ENCODE assay signal across 33 cellular contexts in genomic region chr5:34677428-34677827, GRCh38.
"Had no signal": no experiment of that assay in that cellular context is flagged by ENCODE, and none has a peak within 500 bp of the region (broad histone marks: within the 10 kb centered on the region; RNA-seq: fewer than 3 reads in every experiment).

No MANE protein-coding gene starts in this region.

- H3K27ac Mint-ChIP-seq: activated CD4-positive, alpha-beta memory T cell treated with anti-CD3 and anti-CD28 coated beads, Interleukin-2, amount 10 ng/mL, durations not matched to agents 7 days and 5 days; activated CD8-positive, alpha-beta memory T cell treated with anti-CD3 and anti-CD28 coated beads, Interleukin-2, amount 10 ng/mL, durations not matched to agents 7 days and 5 days; activated naive CD8-positive, alpha-beta T cell treated with anti-CD3 and anti-CD28 coated beads for 36 hours; T-cell; T-helper 17 cell had no signal

- H3K27ac ChIP-seq: body of pancreas, breast epithelium, Peyer's patch, SJCRH30, SK-N-MC, VCaP had no signal

- H3K4me3 Mint-ChIP-seq: activated CD4-positive, alpha-beta memory T cell treated with anti-CD3 and anti-CD28 coated beads, Interleukin-2, amount 10 ng/mL, durations not matched to agents 7 days and 5 days; activated CD8-positive, alpha-beta memory T cell treated with anti-CD3 and anti-CD28 coated beads, Interleukin-2, amount 10 ng/mL, durations not matched to agents 7 days and 5 days; activated naive CD8-positive, alpha-beta T cell treated with anti-CD3 and anti-CD28 coated beads for 36 hours; T-cell; T-helper 17 cell had no signal

- DNase-seq: activated CD4-positive, alpha-beta memory T cell treated with anti-CD3 and anti-CD28 coated beads, Interleukin-2, amount 10 ng/mL, durations not matched to agents 7 days and 5 days; activated CD4-positive, alpha-beta T cell treated with anti-CD3 and anti-CD28 coated beads for 1 hour; activated CD4-positive, alpha-beta T cell treated with anti-CD3 and anti-CD28 coated beads for 48 hours; activated CD4-positive, CD25-positive, alpha-beta regulatory T cell; activated CD8-positive, alpha-beta memory T cell treated with anti-CD3 and anti-CD28 coated beads for 24 hours; activated CD8-positive, alpha-beta memory T cell treated with anti-CD3 and anti-CD28 coated beads, Interleukin-2, amount 10 ng/mL, durations not matched to agents 7 days and 5 days; activated CD8-positive, alpha-beta memory T cell treated with anti-CD3 and anti-CD28 coated beads, Interleukin-2, amount 50 U/mL, for 48 hours; activated effector memory CD4-positive, alpha-beta T cell treated with Interleukin-2 at 50 U/mL for 16 hours; activated naive CD4-positive, alpha-beta T cell; activated naive CD4-positive, alpha-beta T cell treated with anti-CD3 and anti-CD28 coated beads, Interleukin-2, amount 50 U/mL, for 16 hours; activated naive CD8-positive, alpha-beta T cell treated with anti-CD3 and anti-CD28 coated beads for 36 hours; activated T-cell treated with anti-CD3 and anti-CD28 coated beads, Interleukin-2, amount 50 U/mL, for 48 hours; amniotic stem cell; aorta; body of pancreas; Karpas-422; NCI-H1105 treated with DMSO at 0.1 percent for 48 hours; NCI-H1436; NCI-H1694; NCI-H1930; NCI-H510A; NCI-H526; NCI-H748 treated with DMSO at 0.1 percent for 48 hours; NK-92 treated with Interleukin-12 subunit alpha and Interleukin-12 subunit beta, amount 100 ng/mL, for 24 hours; PC-3; Peyer's patch; Right ventricle myocardium superior; SJCRH30; T-cell; T-helper 17 cell had no signal

- H3K4me1 ChIP-seq: breast epithelium, Peyer's patch had no signal

- H3K36me3 ChIP-seq: breast epithelium, Peyer's patch, SJCRH30 had no signal

- H3K36me3 Mint-ChIP-seq: activated CD8-positive, alpha-beta memory T cell treated with anti-CD3 and anti-CD28 coated beads, Interleukin-2, amount 10 ng/mL, durations not matched to agents 7 days and 5 days; activated naive CD8-positive, alpha-beta T cell treated with anti-CD3 and anti-CD28 coated beads for 36 hours; T-cell had no signal

- H3K27me3 ChIP-seq: body of pancreas, breast epithelium, Peyer's patch, SJCRH30 had no signal

- H3K9me3 ChIP-seq: body of pancreas, breast epithelium, Peyer's patch, SJCRH30 had no signal

- H3K4me3 ChIP-seq: body of pancreas, breast epithelium, Peyer's patch, SJCRH30, SK-N-MC had no signal

- H3K27me3 Mint-ChIP-seq: activated CD4-positive, alpha-beta memory T cell treated with anti-CD3 and anti-CD28 coated beads, Interleukin-2, amount 10 ng/mL, durations not matched to agents 7 days and 5 days; activated naive CD8-positive, alpha-beta T cell treated with anti-CD3 and anti-CD28 coated beads for 36 hours; T-helper 17 cell had no signal

- ATAC-seq: activated CD8-positive, alpha-beta memory T cell treated with anti-CD3 and anti-CD28 coated beads, Interleukin-2, amount 10 ng/mL, durations not matched to agents 7 days and 5 days; body of pancreas; PC-3; T-cell; T-helper 17 cell had no signal

- H3K9me3 Mint-ChIP-seq: activated CD4-positive, alpha-beta memory T cell treated with anti-CD3 and anti-CD28 coated beads, Interleukin-2, amount 10 ng/mL, durations not matched to agents 7 days and 5 days; activated naive CD8-positive, alpha-beta T cell treated with anti-CD3 and anti-CD28 coated beads for 36 hours; T-cell had no signal

- H3K4me1 Mint-ChIP-seq: activated CD4-positive, alpha-beta memory T cell treated with anti-CD3 and anti-CD28 coated beads, Interleukin-2, amount 10 ng/mL, durations not matched to agents 7 days and 5 days; activated CD8-positive, alpha-beta memory T cell treated with anti-CD3 and anti-CD28 coated beads, Interleukin-2, amount 10 ng/mL, durations not matched to agents 7 days and 5 days; activated naive CD8-positive, alpha-beta T cell treated with anti-CD3 and anti-CD28 coated beads for 36 hours; T-cell had no signal
